ENCODE assay signal across 11 cellular contexts in the genomic region with DNA sequence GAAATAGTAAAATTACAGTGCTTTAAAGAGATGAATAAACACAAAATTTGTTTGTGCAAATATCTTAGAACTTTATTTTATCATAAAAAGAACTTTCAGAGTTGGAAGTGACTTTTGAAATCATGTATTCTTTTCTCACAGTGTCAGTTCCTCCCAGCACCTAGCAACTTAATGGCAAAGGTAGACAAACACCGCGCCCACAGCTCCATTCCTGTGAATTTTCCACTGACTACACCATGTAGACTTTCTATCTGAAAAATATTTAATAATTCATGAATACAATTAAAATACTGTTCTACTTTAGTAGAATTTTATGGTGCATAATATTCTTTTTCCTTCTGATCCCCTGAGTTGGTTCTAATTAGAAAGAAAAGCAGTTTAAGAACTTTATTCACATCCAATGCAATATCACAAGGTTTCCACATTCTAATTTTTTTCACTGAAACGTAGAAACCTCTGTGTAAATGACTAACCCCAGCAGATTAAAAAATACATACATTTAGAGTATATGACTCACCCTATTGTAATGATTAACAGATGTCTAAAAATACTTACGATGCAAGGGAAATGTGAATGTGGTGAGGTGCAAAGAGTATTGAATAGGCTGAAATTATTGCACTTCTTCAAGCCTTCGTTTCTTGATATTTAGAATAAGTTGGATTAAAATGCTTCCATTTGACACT.
DNase-seq lines count a peak whose midpoint lies in the region; ATAC-seq, FAIRE-seq and TF ChIP-seq lines count a peak whose summit lies in the region.
"Had no signal": no experiment of that assay in that cellular context is flagged by ENCODE, and none has a peak within 500 bp of the region (broad histone marks: within the 10 kb centered on the region; RNA-seq: fewer than 3 reads in every experiment).

No MANE protein-coding gene starts in this region.

- in situ Hi-C loops in Caki2 (cut with HindIII; ENCODE audit: low pct_unique_long_range_greater_than_20kb, low sequenced_read_pairs) = no loop called here
- in situ Hi-C loops in GM12878 (cut with MboI) = no loop called here

- no peak overlapping the region for H2AFZ ChIP-seq in GM12878 (ENCODE audit: control insufficient read depth, low read depth, low read length)

- no peaks in the 10 kb centered on the region for H4K20me1 ChIP-seq in GM12878 (ENCODE audit: control insufficient read depth, insufficient read depth)

- CTCF ChIA-PET in GM12878 (lab: Yijun Ruan, JAX) = interaction anchor here (1.0 to 2.6 kb wide), 7 partner anchors 16 to 57 kb away, joined by 3 to 17 read pairs (median 3); no protein-coding TSS in a partner anchor

- TF ChIP-seq CTCF in GM12878 (IDR thresholded peaks at IDR 0.05 in 2 of 3, conservative IDR thresholded peaks at IDR 0.05 in 1 of 3; ENCODE audit: control insufficient read depth in 2 of 3, extremely low read depth in 1 of 3, insufficient read depth in 1 of 3, low read depth in 3 of 3, low read length in 3 of 3) (no peak), nephron progenitor cell (IDR thresholded peaks at IDR 0.05) (no peak)

- H3K9me3 Mint-ChIP-seq in nephron progenitor cell = no peaks in the 10 kb centered on the region

- H3K9ac ChIP-seq in GM12878 (ENCODE audit: control insufficient read depth, insufficient read depth, low read length) = no peak overlapping the region

- TF ChIP-seq POLR2A in GM12878 (IDR thresholded peaks at IDR 0.05; ENCODE audit: low read depth, low read length) = no peak

- POLR2A ChIA-PET in GM12878 (lab: Charles Lee) = interaction anchor here (0.8 to 1.3 kb wide), 3 partner anchors 29 to 55 kb away, joined by 3 to 5 read pairs (median 3); no protein-coding TSS in a partner anchor

- no peak for TF ChIP-seq RAD21 in GM12878 (IDR thresholded peaks at IDR 0.05; ENCODE audit: insufficient read depth, low read depth, low read length)

- SMC1A ChIA-PET in GM12878 (lab: Charles Lee; ENCODE audit: uncharacterized antibody, unreplicated experiment) = interaction anchor here (0.8 to 2.7 kb wide), 13 partner anchors 10 to 57 kb away, joined by 3 to 28 read pairs (median 6); no protein-coding TSS in a partner anchor

- RAD21 ChIA-PET in GM12878 (lab: Charles Lee; ENCODE audit: unreplicated experiment) = interaction anchor here (0.6 to 4.0 kb wide), 11 partner anchors 8 to 209 kb away, joined by 3 to 44 read pairs (median 9); no protein-coding TSS in a partner anchor

- no peaks in the 10 kb centered on the region for H3K79me2 ChIP-seq in GM12878 (ENCODE audit: control insufficient read depth, insufficient read depth, low read length)

- WGBS in GM12878 (ENCODE audit: insufficient coverage, insufficient replicate concordance, low lambda C conversion rate, missing lambda C conversion rate) = 42% methylated on average over 5 of the region's 5 CpGs

- intact Hi-C loops in GM12878 (cut with micrococcal nuclease; ENCODE audit: unreplicated experiment) = no loop called here

- no peaks in the 10 kb centered on the region for H3K4me1 ChIP-seq in GM12878 (ENCODE audit: control insufficient read depth, insufficient read depth, low read length)
- H3K4me1 ChIP-seq: prostate gland had no signal

- no peak overlapping the region for H3K4me3 Mint-ChIP-seq in nephron progenitor cell

- FAIRE-seq in GM12878 (lab: Jason Lieb, UNC) = no peak

- no peak overlapping the region for H3K27ac Mint-ChIP-seq in nephron progenitor cell

- H3K36me3 Mint-ChIP-seq in nephron progenitor cell (ENCODE audit: low read depth) = no peaks in the 10 kb centered on the region

- no peaks in the 10 kb centered on the region for H3K36me3 ChIP-seq in GM12878 (ENCODE audit: control insufficient read depth in 2 of 2, insufficient read depth in 2 of 2, low read length in 1 of 2)
- H3K36me3 ChIP-seq: prostate gland had no signal

- H3K4me2 ChIP-seq in GM12878 (ENCODE audit: control insufficient read depth, insufficient read depth) = no peak overlapping the region

- H3K4me1 Mint-ChIP-seq in nephron progenitor cell = peaks cover 7% of the 10 kb centered on the region

- DNase-seq in Caki2 (ENCODE audit: low read depth) (peak; percentile 19), GM12878 (ENCODE audit: low read depth, low spot score) (no peak), medulla oblongata (ENCODE audit: extremely low spot score) (no peak), HuH-7 (ENCODE audit: low spot score) (no peak), nephron progenitor cell (no peak), islet precursor cell (no peak)
- DNase-seq: stimulated activated naive CD4-positive, alpha-beta T cell treated with Interleukin-2 at 50 U/mL for 16 hours had no signal

- peak; percentile 21 to 67; a peak in 1 of 4 replicates for TF ChIP-seq EP300 in GM12878 (IDR thresholded peaks at IDR 0.05; ENCODE audit: borderline replicate concordance in 1 of 2, control insufficient read depth in 1 of 2, low read depth in 2 of 2, low read length in 2 of 2)

- ATAC-seq in GM21381 (IDR thresholded peaks at IDR 0.05; ENCODE audit: unreplicated experiment) = peak; percentile 83
- peak; percentile 94 for ATAC-seq in HG03108 (IDR thresholded peaks at IDR 0.05; ENCODE audit: unreplicated experiment)
- ATAC-seq in GM12878 = peak; percentile 90

- H3K27me3 ChIP-seq in GM12878 (replicated peaks in 1 of 2; ENCODE audit: control insufficient read depth in 2 of 2, insufficient read depth in 2 of 2, low read length in 1 of 2) = no peaks in the 10 kb centered on the region

- H3K27ac ChIP-seq in GM12878 (ENCODE audit: control insufficient read depth, insufficient read depth) = no peak overlapping the region
- H3K27ac ChIP-seq: HL-60, prostate gland had no signal

- no peaks in the 10 kb centered on the region for H3K9me3 ChIP-seq in GM12878 (replicated peaks; ENCODE audit: control insufficient read depth, insufficient read depth, low read length)
- H3K9me3 ChIP-seq: prostate gland had no signal

- H3K27me3 Mint-ChIP-seq in nephron progenitor cell (ENCODE audit: low read depth, poor library complexity) = no peaks in the 10 kb centered on the region

- no peak overlapping the region for H3K4me3 ChIP-seq in GM12878
- H3K4me3 ChIP-seq: prostate gland had no signal

- no TSS peak for BruUV-seq in GM12878 (replicated peaks; lab: Mats Ljungman, UMichigan)

TF ChIP-seq in GM12878, 131 proteins besides CTCF, POLR2A, EP300 and RAD21 (continues in another document):
- TF ChIP-seq SMAD5 (IDR thresholded peaks at IDR 0.05; ENCODE audit: low read depth) = no peak
- no peak for TF ChIP-seq BRCA1 (IDR thresholded peaks at IDR 0.05; ENCODE audit: low read depth, low read length)
- no peak for TF ChIP-seq SIN3A (IDR thresholded peaks at IDR 0.05; ENCODE audit: low read depth, low read length)
- TF ChIP-seq, protein P1, sequence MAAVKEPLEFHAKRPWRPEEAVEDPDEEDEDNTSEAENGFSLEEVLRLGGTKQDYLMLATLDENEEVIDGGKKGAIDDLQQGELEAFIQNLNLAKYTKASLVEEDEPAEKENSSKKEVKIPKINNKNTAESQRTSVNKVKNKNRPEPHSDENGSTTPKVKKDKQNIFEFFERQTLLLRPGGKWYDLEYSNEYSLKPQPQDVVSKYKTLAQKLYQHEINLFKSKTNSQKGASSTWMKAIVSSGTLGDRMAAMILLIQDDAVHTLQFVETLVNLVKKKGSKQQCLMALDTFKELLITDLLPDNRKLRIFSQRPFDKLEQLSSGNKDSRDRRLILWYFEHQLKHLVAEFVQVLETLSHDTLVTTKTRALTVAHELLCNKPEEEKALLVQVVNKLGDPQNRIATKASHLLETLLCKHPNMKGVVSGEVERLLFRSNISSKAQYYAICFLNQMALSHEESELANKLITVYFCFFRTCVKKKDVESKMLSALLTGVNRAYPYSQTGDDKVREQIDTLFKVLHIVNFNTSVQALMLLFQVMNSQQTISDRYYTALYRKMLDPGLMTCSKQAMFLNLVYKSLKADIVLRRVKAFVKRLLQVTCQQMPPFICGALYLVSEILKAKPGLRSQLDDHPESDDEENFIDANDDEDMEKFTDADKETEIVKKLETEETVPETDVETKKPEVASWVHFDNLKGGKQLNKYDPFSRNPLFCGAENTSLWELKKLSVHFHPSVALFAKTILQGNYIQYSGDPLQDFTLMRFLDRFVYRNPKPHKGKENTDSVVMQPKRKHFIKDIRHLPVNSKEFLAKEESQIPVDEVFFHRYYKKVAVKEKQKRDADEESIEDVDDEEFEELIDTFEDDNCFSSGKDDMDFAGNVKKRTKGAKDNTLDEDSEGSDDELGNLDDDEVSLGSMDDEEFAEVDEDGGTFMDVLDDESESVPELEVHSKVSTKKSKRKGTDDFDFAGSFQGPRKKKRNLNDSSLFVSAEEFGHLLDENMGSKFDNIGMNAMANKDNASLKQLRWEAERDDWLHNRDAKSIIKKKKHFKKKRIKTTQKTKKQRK (IDR thresholded peaks at IDR 0.05; ENCODE audit: low read depth, low read length) = no peak
- TF ChIP-seq IKZF2 (IDR thresholded peaks at IDR 0.05) = peak in 1 of 2 experiments; percentile 43; a peak in 2 of 4 replicates
- TF ChIP-seq RAD51 (IDR thresholded peaks at IDR 0.05) = 0 out of 2 replicates have a peak, but pooled peaks have one; percentile 37
- TF ChIP-seq NBN (IDR thresholded peaks at IDR 0.05) = 0 out of 2 replicates have a peak, but pooled peaks have one; percentile 44
- no peak for TF ChIP-seq NFXL1 (IDR thresholded peaks at IDR 0.05; ENCODE audit: borderline replicate concordance)
- peak; percentile 79; the same call in 1 of the 2 replicates for TF ChIP-seq ZNF217 (IDR thresholded peaks at IDR 0.05)
